Comparison of ENCODE assay signal across 17 cellular contexts in the genomic region with DNA sequence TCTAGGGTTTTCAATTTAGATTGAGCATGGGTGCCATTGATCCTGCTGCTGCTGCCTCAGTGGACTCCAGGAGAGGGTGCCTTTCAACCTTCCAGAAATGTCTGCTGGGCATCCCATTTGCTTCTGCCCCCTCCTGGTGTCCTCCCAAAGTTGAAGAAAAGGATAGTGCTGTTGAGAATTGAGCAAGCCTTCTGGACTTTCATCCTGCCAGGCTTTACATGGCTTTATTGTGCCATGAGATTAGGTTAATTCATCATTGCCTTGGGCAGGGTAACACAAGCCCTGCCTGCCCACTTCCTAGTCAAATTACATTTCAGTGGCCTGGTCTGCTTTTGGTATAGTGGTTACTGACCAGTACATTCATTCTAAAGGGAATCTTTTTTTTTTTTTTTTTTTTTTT.
"Had no signal": no experiment of that assay in that cellular context is flagged by ENCODE, and none has a peak within 500 bp of the region (broad histone marks: within the 10 kb centered on the region; RNA-seq: fewer than 3 reads in every experiment).

No MANE protein-coding gene starts in this region.

- H3K36me3 Mint-ChIP-seq: activated naive CD8-positive, alpha-beta T cell treated with anti-CD3 and anti-CD28 coated beads, Interleukin-2, amount 10 ng/mL, durations not matched to agents 7 days and 5 days; immature natural killer cell had no signal

- DNase-seq: activated CD4-positive, CD25-positive, alpha-beta regulatory T cell treated with anti-CD3 and anti-CD28 coated beads, Interleukin-2, amount 50 U/mL, for 72 hours; activated naive CD4-positive, alpha-beta T cell; activated naive CD8-positive, alpha-beta T cell treated with anti-CD3 and anti-CD28 coated beads, Interleukin-2, amount 10 ng/mL, durations not matched to agents 7 days and 5 days; activated T-cell treated with anti-CD3 and anti-CD28 coated beads for 4 hours; aorta; head of caudate nucleus; immature natural killer cell; naive thymus-derived CD4-positive, alpha-beta T cell; pancreas; stimulated activated CD4-positive, alpha-beta T cell treated with anti-CD3 and anti-CD28 coated beads, Interleukin-4, amount 100 ng/mL, for 4 hours; stimulated activated CD8-positive, alpha-beta memory T cell treated with anti-CD3 and anti-CD28 coated beads, Interleukin-4, amount 100 ng/mL, for 48 hours; stimulated activated naive CD8-positive, alpha-beta T cell treated with anti-CD3 and anti-CD28 coated beads, Interleukin-15, Interleukin-2, amounts not matched to agents 100 U/mL and 50 U/mL, for 24 hours; T-helper 9 cell had no signal

- H3K9me3 ChIP-seq: breast epithelium, pancreas had no signal

- H3K4me3 ChIP-seq: breast epithelium, lung, pancreas, skin epidermis had no signal

- H3K9me3 Mint-ChIP-seq: immature natural killer cell, type B pancreatic cell had no signal

- H3K4me1 ChIP-seq: breast epithelium, pancreas had no signal

- ATAC-seq: naive thymus-derived CD4-positive, alpha-beta T cell; stimulated activated naive CD8-positive, alpha-beta T cell treated with anti-CD3 and anti-CD28 coated beads, Interleukin-15, Interleukin-2, amounts not matched to agents 100 U/mL and 50 U/mL, for 24 hours had no signal

- H3K4me3 Mint-ChIP-seq: activated naive CD8-positive, alpha-beta T cell treated with anti-CD3 and anti-CD28 coated beads, Interleukin-2, amount 10 ng/mL, durations not matched to agents 7 days and 5 days; immature natural killer cell; naive thymus-derived CD4-positive, alpha-beta T cell; type B pancreatic cell had no signal

- H3K27ac Mint-ChIP-seq: activated naive CD8-positive, alpha-beta T cell treated with anti-CD3 and anti-CD28 coated beads, Interleukin-2, amount 10 ng/mL, durations not matched to agents 7 days and 5 days; immature natural killer cell; naive thymus-derived CD4-positive, alpha-beta T cell; type B pancreatic cell had no signal

- H3K4me1 Mint-ChIP-seq: activated naive CD8-positive, alpha-beta T cell treated with anti-CD3 and anti-CD28 coated beads, Interleukin-2, amount 10 ng/mL, durations not matched to agents 7 days and 5 days; immature natural killer cell had no signal

- H3K27me3 ChIP-seq: breast epithelium, pancreas had no signal

- H3K27me3 Mint-ChIP-seq: type B pancreatic cell had no signal

- H3K36me3 ChIP-seq: breast epithelium had no signal

- H3K27ac ChIP-seq: breast epithelium, pancreas, skin epidermis had no signal
